Comparison of ENCODE assay signal across 1 cellular context in the genomic region with DNA sequence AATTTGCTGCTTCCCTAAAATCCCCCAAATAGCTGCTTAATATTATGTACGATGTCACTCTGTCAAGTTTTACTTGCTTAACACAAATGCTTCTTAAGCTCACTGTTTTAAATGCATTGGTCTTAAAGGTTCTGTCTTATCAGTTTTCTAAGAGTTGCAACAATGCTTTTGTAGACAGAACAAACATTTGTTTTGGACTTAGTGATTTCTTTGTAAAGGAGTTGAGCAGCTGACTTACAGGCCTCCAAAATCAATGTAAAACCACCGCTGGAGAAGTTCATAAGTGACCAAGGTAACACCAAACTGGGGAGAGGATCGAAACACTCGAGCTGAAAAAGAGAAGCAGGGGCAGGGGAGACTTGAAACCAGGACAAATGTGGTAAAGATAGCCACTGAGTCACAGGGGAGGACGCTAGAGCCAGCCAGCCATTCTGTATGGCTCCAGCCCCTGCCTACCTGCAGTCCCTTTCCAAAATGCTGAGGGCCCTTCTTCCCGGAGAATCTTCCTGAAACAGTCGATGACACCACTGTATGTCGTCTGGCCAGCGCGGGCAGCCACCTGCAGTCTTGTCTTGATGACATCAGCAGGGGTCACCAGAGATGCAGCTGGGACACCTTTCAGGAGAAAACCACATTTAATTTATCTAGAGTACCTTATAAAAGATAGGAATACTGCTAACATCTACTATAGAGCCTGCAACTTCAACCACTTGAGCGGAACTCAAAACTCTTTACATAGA.
TF ChIP-seq lines count a peak whose summit lies in the region.

No MANE protein-coding gene starts in this region.

TF ChIP-seq in HepG2, 621 proteins besides CTCF, POLR2A, EP300 and RAD21 (continued from another document and continues in another):
- TF ChIP-seq ZBTB37 (CRISPR knock-in tag; IDR thresholded peaks at IDR 0.05) (no peak), RCOR2 (CRISPR knock-in tag; IDR thresholded peaks at IDR 0.05) (no peak), GABPA (IDR thresholded peaks at IDR 0.05; ENCODE audit: low read depth, low read length) (no peak), GABPA (CRISPR knock-in tag; IDR thresholded peaks at IDR 0.05; ENCODE audit: low read depth) (no peak), MZF1 (CRISPR knock-in tag; IDR thresholded peaks at IDR 0.05; ENCODE audit: borderline replicate concordance) (no peak), KLF12 (CRISPR knock-in tag; IDR thresholded peaks at IDR 0.05; ENCODE audit: borderline replicate concordance) (no peak), WIZ (CRISPR knock-in tag; IDR thresholded peaks at IDR 0.05) (no peak), FOXP4 (CRISPR knock-in tag; IDR thresholded peaks at IDR 0.05) (0 out of 2 replicates have a peak, but pooled peaks have one; percentile 50), MTF1 (CRISPR knock-in tag; IDR thresholded peaks at IDR 0.05) (no peak), BORCS8-MEF2B (CRISPR knock-in tag; IDR thresholded peaks at IDR 0.05) (no peak), MED8 (CRISPR knock-in tag; IDR thresholded peaks at IDR 0.05; ENCODE audit: insufficient replicate concordance) (no peak), ZNF460 (CRISPR knock-in tag; IDR thresholded peaks at IDR 0.05; ENCODE audit: borderline replicate concordance) (no peak), ZBTB38 (CRISPR knock-in tag; IDR thresholded peaks at IDR 0.05) (0 out of 2 replicates have a peak, but pooled peaks have one; percentile 54), KDM2A (CRISPR knock-in tag; IDR thresholded peaks at IDR 0.05; ENCODE audit: borderline replicate concordance, low read depth) (no peak), ZNF550 (CRISPR knock-in tag; IDR thresholded peaks at IDR 0.05; ENCODE audit: borderline replicate concordance) (no peak), ZNF891 (CRISPR knock-in tag; IDR thresholded peaks at IDR 0.05) (no peak), SRSF9 (IDR thresholded peaks at IDR 0.05; ENCODE audit: borderline replicate concordance, insufficient read depth, low read depth, low read length, poor library complexity, severe bottlenecking) (no peak), NFRKB (IDR thresholded peaks at IDR 0.05) (no peak), ZNF615 (CRISPR knock-in tag; IDR thresholded peaks at IDR 0.05; ENCODE audit: borderline replicate concordance) (no peak), MXD4 (CRISPR knock-in tag; IDR thresholded peaks at IDR 0.05) (no peak), DNMT3B (CRISPR knock-in tag; conservative IDR thresholded peaks at IDR 0.05) (no peak), ZNF230 (CRISPR knock-in tag; IDR thresholded peaks at IDR 0.05) (no peak), ZNF790 (CRISPR knock-in tag; IDR thresholded peaks at IDR 0.05; ENCODE audit: borderline replicate concordance) (no peak), RARA (CRISPR knock-in tag; IDR thresholded peaks at IDR 0.05) (0 out of 2 replicates have a peak, but pooled peaks have one; percentile 25), TSC22D2 (CRISPR knock-in tag; IDR thresholded peaks at IDR 0.05; ENCODE audit: borderline replicate concordance) (no peak), SMC3 (IDR thresholded peaks at IDR 0.05; ENCODE audit: low read length) (no peak)
- TF ChIP-seq, protein P1, sequence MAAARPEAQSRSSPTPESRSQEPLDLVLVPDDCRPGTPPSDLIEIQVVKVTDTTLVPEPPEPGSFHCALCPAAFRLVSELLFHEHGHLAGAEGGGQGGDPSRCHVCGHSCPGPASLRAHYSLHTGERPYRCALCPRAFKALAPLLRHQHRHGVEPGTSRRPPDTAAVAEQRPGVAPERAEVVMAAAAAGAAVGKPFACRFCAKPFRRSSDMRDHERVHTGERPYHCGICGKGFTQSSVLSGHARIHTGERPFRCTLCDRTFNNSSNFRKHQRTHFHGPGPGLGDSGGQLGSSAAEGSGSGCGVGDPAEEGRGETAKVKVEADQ (CRISPR knock-in tag; IDR thresholded peaks at IDR 0.05; ENCODE audit: borderline replicate concordance): no peak
- TF ChIP-seq, protein P2, sequence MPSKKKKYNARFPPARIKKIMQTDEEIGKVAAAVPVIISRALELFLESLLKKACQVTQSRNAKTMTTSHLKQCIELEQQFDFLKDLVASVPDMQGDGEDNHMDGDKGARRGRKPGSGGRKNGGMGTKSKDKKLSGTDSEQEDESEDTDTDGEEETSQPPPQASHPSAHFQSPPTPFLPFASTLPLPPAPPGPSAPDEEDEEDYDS (CRISPR knock-in tag; IDR thresholded peaks at IDR 0.05): no peak
- TF ChIP-seq, protein P3, sequence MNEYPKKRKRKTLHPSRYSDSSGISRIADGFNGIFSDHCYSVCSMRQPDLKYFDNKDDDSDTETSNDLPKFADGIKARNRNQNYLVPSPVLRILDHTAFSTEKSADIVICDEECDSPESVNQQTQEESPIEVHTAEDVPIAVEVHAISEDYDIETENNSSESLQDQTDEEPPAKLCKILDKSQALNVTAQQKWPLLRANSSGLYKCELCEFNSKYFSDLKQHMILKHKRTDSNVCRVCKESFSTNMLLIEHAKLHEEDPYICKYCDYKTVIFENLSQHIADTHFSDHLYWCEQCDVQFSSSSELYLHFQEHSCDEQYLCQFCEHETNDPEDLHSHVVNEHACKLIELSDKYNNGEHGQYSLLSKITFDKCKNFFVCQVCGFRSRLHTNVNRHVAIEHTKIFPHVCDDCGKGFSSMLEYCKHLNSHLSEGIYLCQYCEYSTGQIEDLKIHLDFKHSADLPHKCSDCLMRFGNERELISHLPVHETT (CRISPR knock-in tag; conservative IDR thresholded peaks at IDR 0.05): no peak
- TF ChIP-seq, protein P4, sequence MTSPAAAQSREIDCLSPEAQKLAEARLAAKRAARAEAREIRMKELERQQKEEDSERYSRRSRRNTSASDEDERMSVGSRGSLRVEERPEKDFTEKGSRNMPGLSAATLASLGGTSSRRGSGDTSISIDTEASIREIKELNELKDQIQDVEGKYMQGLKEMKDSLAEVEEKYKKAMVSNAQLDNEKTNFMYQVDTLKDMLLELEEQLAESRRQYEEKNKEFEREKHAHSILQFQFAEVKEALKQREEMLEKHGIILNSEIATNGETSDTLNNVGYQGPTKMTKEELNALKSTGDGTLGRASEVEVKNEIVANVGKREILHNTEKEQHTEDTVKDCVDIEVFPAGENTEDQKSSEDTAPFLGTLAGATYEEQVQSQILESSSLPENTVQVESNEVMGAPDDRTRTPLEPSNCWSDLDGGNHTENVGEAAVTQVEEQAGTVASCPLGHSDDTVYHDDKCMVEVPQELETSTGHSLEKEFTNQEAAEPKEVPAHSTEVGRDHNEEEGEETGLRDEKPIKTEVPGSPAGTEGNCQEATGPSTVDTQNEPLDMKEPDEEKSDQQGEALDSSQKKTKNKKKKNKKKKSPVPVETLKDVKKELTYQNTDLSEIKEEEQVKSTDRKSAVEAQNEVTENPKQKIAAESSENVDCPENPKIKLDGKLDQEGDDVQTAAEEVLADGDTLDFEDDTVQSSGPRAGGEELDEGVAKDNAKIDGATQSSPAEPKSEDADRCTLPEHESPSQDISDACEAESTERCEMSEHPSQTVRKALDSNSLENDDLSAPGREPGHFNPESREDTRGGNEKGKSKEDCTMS (CRISPR knock-in tag; conservative IDR thresholded peaks at IDR 0.05): no peak
- TF ChIP-seq, protein P5, sequence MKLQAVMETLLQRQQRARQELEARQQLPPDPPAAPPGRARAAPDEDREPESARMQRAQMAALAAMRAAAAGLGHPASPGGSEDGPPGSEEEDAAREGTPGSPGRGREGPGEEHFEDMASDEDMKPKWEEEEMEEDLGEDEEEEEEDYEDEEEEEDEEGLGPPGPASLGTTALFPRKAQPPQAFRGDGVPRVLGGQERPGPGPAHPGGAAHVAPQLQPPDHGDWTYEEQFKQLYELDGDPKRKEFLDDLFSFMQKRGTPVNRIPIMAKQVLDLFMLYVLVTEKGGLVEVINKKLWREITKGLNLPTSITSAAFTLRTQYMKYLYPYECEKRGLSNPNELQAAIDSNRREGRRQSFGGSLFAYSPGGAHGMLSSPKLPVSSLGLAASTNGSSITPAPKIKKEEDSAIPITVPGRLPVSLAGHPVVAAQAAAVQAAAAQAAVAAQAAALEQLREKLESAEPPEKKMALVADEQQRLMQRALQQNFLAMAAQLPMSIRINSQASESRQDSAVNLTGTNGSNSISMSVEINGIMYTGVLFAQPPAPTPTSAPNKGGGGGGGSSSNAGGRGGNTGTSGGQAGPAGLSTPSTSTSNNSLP (IDR thresholded peaks at IDR 0.05; ENCODE audit: low read depth, low read length): no peak
- TF ChIP-seq, protein P6, sequence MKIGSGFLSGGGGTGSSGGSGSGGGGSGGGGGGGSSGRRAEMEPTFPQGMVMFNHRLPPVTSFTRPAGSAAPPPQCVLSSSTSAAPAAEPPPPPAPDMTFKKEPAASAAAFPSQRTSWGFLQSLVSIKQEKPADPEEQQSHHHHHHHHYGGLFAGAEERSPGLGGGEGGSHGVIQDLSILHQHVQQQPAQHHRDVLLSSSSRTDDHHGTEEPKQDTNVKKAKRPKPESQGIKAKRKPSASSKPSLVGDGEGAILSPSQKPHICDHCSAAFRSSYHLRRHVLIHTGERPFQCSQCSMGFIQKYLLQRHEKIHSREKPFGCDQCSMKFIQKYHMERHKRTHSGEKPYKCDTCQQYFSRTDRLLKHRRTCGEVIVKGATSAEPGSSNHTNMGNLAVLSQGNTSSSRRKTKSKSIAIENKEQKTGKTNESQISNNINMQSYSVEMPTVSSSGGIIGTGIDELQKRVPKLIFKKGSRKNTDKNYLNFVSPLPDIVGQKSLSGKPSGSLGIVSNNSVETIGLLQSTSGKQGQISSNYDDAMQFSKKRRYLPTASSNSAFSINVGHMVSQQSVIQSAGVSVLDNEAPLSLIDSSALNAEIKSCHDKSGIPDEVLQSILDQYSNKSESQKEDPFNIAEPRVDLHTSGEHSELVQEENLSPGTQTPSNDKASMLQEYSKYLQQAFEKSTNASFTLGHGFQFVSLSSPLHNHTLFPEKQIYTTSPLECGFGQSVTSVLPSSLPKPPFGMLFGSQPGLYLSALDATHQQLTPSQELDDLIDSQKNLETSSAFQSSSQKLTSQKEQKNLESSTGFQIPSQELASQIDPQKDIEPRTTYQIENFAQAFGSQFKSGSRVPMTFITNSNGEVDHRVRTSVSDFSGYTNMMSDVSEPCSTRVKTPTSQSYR (CRISPR knock-in tag; IDR thresholded peaks at IDR 0.05; ENCODE audit: borderline replicate concordance): no peak
- TF ChIP-seq, protein P7, sequence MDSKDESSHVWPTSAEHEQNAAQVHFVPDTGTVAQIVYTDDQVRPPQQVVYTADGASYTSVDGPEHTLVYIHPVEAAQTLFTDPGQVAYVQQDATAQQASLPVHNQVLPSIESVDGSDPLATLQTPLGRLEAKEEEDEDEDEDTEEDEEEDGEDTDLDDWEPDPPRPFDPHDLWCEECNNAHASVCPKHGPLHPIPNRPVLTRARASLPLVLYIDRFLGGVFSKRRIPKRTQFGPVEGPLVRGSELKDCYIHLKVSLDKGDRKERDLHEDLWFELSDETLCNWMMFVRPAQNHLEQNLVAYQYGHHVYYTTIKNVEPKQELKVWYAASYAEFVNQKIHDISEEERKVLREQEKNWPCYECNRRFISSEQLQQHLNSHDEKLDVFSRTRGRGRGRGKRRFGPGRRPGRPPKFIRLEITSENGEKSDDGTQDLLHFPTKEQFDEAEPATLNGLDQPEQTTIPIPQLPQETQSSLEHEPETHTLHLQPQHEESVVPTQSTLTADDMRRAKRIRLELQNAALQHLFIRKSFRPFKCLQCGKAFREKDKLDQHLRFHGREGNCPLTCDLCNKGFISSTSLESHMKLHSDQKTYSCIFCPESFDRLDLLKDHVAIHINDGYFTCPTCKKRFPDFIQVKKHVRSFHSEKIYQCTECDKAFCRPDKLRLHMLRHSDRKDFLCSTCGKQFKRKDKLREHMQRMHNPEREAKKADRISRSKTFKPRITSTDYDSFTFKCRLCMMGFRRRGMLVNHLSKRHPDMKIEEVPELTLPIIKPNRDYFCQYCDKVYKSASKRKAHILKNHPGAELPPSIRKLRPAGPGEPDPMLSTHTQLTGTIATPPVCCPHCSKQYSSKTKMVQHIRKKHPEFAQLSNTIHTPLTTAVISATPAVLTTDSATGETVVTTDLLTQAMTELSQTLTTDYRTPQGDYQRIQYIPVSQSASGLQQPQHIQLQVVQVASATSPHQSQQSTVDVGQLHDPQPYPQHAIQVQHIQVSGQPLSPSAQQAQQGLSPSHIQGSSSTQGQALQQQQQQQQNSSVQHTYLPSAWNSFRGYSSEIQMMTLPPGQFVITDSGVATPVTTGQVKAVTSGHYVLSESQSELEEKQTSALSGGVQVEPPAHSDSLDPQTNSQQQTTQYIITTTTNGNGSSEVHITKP (CRISPR knock-in tag; IDR thresholded peaks at IDR 0.05; ENCODE audit: low read depth): no peak
